ENCODE assay signal across 16 cellular contexts in the genomic region with DNA sequence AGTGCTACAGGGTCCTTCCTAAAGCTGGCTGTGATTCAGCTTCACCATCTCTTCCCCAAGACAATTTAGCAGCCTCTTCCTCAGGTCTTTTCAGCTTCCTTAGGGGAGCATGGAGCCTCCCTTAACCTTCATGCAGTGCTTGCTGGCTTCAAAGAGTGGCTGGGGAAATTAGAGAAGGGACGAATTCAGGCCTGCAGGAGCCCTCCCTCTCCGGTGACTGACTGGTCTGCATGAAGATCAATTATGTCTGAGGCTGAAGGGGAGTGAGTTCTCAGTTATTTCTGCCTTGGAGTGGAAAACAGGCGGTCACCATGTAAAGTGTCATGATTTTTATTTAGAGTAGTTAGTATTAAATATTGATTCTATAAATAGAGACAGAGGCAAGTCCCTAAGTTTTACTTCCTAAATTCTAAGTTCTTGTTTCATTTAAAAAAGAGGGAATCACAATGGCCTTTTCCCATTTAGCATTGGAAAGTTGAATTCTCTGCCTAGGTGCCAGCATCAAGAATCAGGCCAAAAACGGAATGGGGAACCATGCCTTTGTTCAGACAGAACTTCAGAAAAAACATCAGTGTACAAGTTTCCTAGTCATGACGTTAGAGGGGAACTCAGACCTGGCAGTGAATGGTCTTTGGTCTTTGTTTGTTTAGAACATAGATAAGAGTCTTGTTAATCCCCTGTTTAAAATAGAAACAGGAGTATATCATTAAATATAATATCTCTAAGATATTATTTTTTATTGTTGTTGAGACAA.
DNase-seq lines count a peak whose midpoint lies in the region; ATAC-seq and TF ChIP-seq lines count a peak whose summit lies in the region.
"Had no signal": no experiment of that assay in that cellular context is flagged by ENCODE, and none has a peak within 500 bp of the region (broad histone marks: within the 10 kb centered on the region; RNA-seq: fewer than 3 reads in every experiment).

No MANE protein-coding gene starts in this region.

- H3K4me1 ChIP-seq in BLaER1: peaks cover 44% of the 10 kb centered on the region
- peaks cover 53% of the 10 kb centered on the region for H3K4me1 ChIP-seq in OCI-LY3 (ENCODE audit: low read length)

- no peak overlapping the region for H2AFZ ChIP-seq in OCI-LY3 (ENCODE audit: low read depth, low read length)

- H3K27me3 ChIP-seq in BLaER1 (no peaks in the 10 kb centered on the region), OCI-LY3 (ENCODE audit: low read depth, low read length) (no peaks in the 10 kb centered on the region)
- H3K27me3 ChIP-seq: breast epithelium had no signal

- no peak overlapping the region for H3K4me3 Mint-ChIP-seq in memory B cell

- H3K79me2 ChIP-seq in OCI-LY3 (ENCODE audit: low read length): peaks cover 28% of the 10 kb centered on the region

- H3K9me3 ChIP-seq in BLaER1 (no peaks in the 10 kb centered on the region), OCI-LY3 (ENCODE audit: insufficient read depth, low read length) (no peaks in the 10 kb centered on the region)
- H3K9me3 ChIP-seq: breast epithelium, SK-N-SH had no signal

- H3K36me3 ChIP-seq in BLaER1 (peaks cover 82% of the 10 kb centered on the region), OCI-LY3 (replicated peaks; ENCODE audit: low read depth, low read length) (peaks cover 65% of the 10 kb centered on the region)

- H3K4me3 ChIP-seq in BLaER1 (no peak overlapping the region), OCI-LY3 (ENCODE audit: low read length) (no peak overlapping the region)
- H3K4me3 ChIP-seq: breast epithelium had no signal

- H3K4me1 Mint-ChIP-seq in memory B cell: peaks cover 29% of the 10 kb centered on the region

- DNase-seq in memory B cell (ENCODE audit: low spot score in 2 of 2): peak in 1 of 2 donors; percentile 49
- DNase-seq in SHP77 treated with DMSO at 0.1 percent for 48 hours (lab: John Stamatoyannopoulos, UW): no peak
- no peak for DNase-seq in NCI-H345 treated with DMSO at 0.1 percent for 48 hours (lab: John Stamatoyannopoulos, UW; ENCODE audit: unreplicated experiment)
- no peak for DNase-seq in amygdala (lab: John Stamatoyannopoulos, UW)
- DNase-seq: activated naive CD4-positive, alpha-beta T cell; effector CD8-positive, alpha-beta T cell; mesendoderm; NCI-H1417; NCI-H446 treated with DMSO at 0.1 percent for 48 hours; OCI-M1; SK-N-SH had no signal

- peak; percentile 37 for ATAC-seq in GM18868 (IDR thresholded peaks at IDR 0.05; ENCODE audit: unreplicated experiment)
- ATAC-seq in memory B cell (ENCODE audit: low read depth): peak; percentile 53
- ATAC-seq in HG03135 (IDR thresholded peaks at IDR 0.05; ENCODE audit: unreplicated experiment): no peak

- H3K9ac ChIP-seq in BLaER1 (0 out of 2 replicates have a peak overlapping the region, but pooled peaks have one; percentile 0), OCI-LY3 (ENCODE audit: low read length) (peak overlapping the region; percentile 10; the same call in 1 of the 2 replicates)
- H3K9ac ChIP-seq: SK-N-SH had no signal

- H4K20me1 ChIP-seq in BLaER1 (peaks cover 92% of the 10 kb centered on the region), OCI-LY3 (ENCODE audit: insufficient read depth, low read length) (peaks cover 41% of the 10 kb centered on the region)

- H3K27ac ChIP-seq in BLaER1 (no peak overlapping the region), OCI-LY3 (ENCODE audit: low read length) (peak overlapping the region; percentile 33)
- H3K27ac ChIP-seq: breast epithelium had no signal

- peaks cover 15% of the 10 kb centered on the region for H3K36me3 Mint-ChIP-seq in memory B cell

- no peak for TF ChIP-seq CTCF in OCI-LY3 (IDR thresholded peaks at IDR 0.05; ENCODE audit: low read depth, low read length)

- H3K27me3 Mint-ChIP-seq in memory B cell: no peaks in the 10 kb centered on the region

- no peaks in the 10 kb centered on the region for H3K9me3 Mint-ChIP-seq in memory B cell

- H3K4me2 ChIP-seq in BLaER1 (no peak overlapping the region), OCI-LY3 (ENCODE audit: low read length) (peak overlapping the region; percentile 25)
- H3K4me2 ChIP-seq: SK-N-SH had no signal

- H3K27ac Mint-ChIP-seq in memory B cell: peak overlapping the region; percentile 86
